In the genomic region with DNA sequence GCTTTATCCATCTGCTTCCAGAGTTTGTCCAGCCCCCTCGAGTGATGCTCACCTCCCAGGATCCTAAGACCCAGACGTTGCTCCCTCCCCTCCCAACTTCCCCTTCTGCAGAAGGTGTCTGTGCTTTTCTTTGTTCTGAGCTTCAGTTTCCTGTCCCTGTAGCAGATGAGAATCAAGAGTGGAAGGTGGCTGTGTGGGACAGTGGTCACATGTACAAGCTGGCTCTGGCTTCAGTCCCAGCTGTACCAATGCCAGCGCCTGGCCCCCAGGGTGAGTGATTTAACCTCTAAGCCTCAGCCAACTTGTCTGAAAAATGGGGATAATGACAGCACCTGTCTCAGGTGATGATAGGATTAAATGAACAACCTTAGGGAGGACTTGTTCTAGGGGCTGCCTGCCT, we compare ENCODE assay signal across 9 cellular contexts. TPM values are rescaled to one million over a fixed set of nuclear protein-coding genes. Genes with fewer than 3 reads are reported as not detected.
A peak's percentile ranks its signal among the peaks of the same experiment; 100 is the strongest.
DNase-seq lines count a peak whose midpoint lies in the region; ATAC-seq, FAIRE-seq and TF ChIP-seq lines count a peak whose summit lies in the region.
"Had no signal": no experiment of that assay in that cellular context is flagged by ENCODE, and none has a peak within 500 bp of the region (broad histone marks: within the 10 kb centered on the region; RNA-seq: fewer than 3 reads in every experiment).

No MANE protein-coding gene starts in this region.

- DNase-seq in A549 (ENCODE audit: low read depth in 1 of 2, low spot score in 1 of 2) (no peak), T-helper 17 cell (no peak), lower lobe of right lung (no peak), NCI-H226 (no peak), GM19240 (ENCODE audit: insufficient read length, low spot score) (no peak), NCI-H510A treated with DMSO at 0.1 percent for 48 hours (lab: John Stamatoyannopoulos, UW) (no peak), GM19238 (ENCODE audit: insufficient read length, low spot score) (no peak)

- ATAC-seq in A549 (no peak), GM19463 (IDR thresholded peaks at IDR 0.05; ENCODE audit: unreplicated experiment) (peak; percentile 18), T-helper 17 cell (no peak), lower lobe of right lung (no peak)

- H3K27ac Mint-ChIP-seq in T-helper 17 cell = no peak overlapping the region

- FAIRE-seq in A549 (lab: Jason Lieb, UNC) = no peak

- no peak for TF ChIP-seq EP300 in A549 (IDR thresholded peaks at IDR 0.05)

- H3K27ac ChIP-seq in A549 (peak overlapping the region; percentile 77 to 87), lower lobe of right lung (peak overlapping the region; percentile 78)

- H3K4me1 ChIP-seq in A549 (peaks cover 48% of the 10 kb centered on the region), lower lobe of right lung (peaks cover 73% of the 10 kb centered on the region)

- H3K36me3 ChIP-seq in lower lobe of right lung = peaks cover 31% of the 10 kb centered on the region

- CTCF ChIA-PET in A549 (lab: Yijun Ruan, JAX) = interaction anchor here (0.5 to 24.7 kb wide), 37 partner anchors 18 to 316 kb away, joined by 3 to 1426 read pairs (median 5); partner anchors contain the start of genes CDK5RAP3, PNPO, PRR15L and SCRN2

- no peaks in the 10 kb centered on the region for H3K27me3 ChIP-seq in lower lobe of right lung (ENCODE audit: low read depth)

- WGBS in A549 (ENCODE audit: missing lambda C conversion rate) = 85% methylated on average over 3 of the region's 3 CpGs

- peak overlapping the region; percentile 70 for H3K4me2 ChIP-seq in A549

- no peaks in the 10 kb centered on the region for H3K9me3 ChIP-seq in A549
- no peaks in the 10 kb centered on the region for H3K9me3 ChIP-seq in T-helper 17 cell (ENCODE audit: control insufficient read depth, low read length, poor library complexity, severe bottlenecking)
- H3K9me3 ChIP-seq in lower lobe of right lung = no peaks in the 10 kb centered on the region

- no peak for TF ChIP-seq POLR2A in A549 (IDR thresholded peaks at IDR 0.05; ENCODE audit: low read length)

- TF ChIP-seq CTCF in A549 (IDR thresholded peaks at IDR 0.05) (no peak), lower lobe of right lung (IDR thresholded peaks at IDR 0.05) (no peak)

- H3K36me3 Mint-ChIP-seq in T-helper 17 cell (ENCODE audit: low read depth) = peaks cover 3% of the 10 kb centered on the region

- no peak for TF ChIP-seq RAD21 in A549 (conservative IDR thresholded peaks at IDR 0.05 in 1 of 2, IDR thresholded peaks at IDR 0.05 in 1 of 2)

- POLR2A ChIA-PET in A549 (lab: Yijun Ruan, JAX) = interaction anchor here (1.3 to 1.8 kb wide), 2 partner anchors 7 to 21 kb away, joined by 7 read pairs; partner anchors contain the start of genes CDK5RAP3 and PRR15L

- H3K4me1 Mint-ChIP-seq in T-helper 17 cell = peaks cover 19% of the 10 kb centered on the region

- H3K27me3 Mint-ChIP-seq in T-helper 17 cell = no peaks in the 10 kb centered on the region

- peak overlapping the region; percentile 15 for H3K4me3 Mint-ChIP-seq in T-helper 17 cell

- H3K4me3 ChIP-seq in A549 = no peak overlapping the region
- H3K4me3 ChIP-seq in lower lobe of right lung = peak overlapping the region; percentile 45

- intact Hi-C loops in lower lobe of right lung (cut with DNase I) = no loop called here

TF ChIP-seq in A549, 52 proteins besides CTCF, POLR2A, EP300 and RAD21:
- TF ChIP-seq KDM5A (IDR thresholded peaks at IDR 0.05) (no peak), CHD2 (IDR thresholded peaks at IDR 0.05; ENCODE audit: low read length, partially characterized antibody) (no peak), TP53 (CRISPR knock-in tag; IDR thresholded peaks at IDR 0.05) (no peak), JUN (IDR thresholded peaks at IDR 0.05) (no peak), FOXS1 (CRISPR knock-in tag; IDR thresholded peaks at IDR 0.05) (no peak), CEBPB (IDR thresholded peaks at IDR 0.05) (no peak), BHLHE40 (IDR thresholded peaks at IDR 0.05; ENCODE audit: low read depth, low read length) (no peak), MAFK (IDR thresholded peaks at IDR 0.05; ENCODE audit: partially characterized antibody) (no peak), MAZ (IDR thresholded peaks at IDR 0.05; ENCODE audit: borderline replicate concordance, low read depth, low read length) (no peak)
- TF ChIP-seq, protein P1, sequence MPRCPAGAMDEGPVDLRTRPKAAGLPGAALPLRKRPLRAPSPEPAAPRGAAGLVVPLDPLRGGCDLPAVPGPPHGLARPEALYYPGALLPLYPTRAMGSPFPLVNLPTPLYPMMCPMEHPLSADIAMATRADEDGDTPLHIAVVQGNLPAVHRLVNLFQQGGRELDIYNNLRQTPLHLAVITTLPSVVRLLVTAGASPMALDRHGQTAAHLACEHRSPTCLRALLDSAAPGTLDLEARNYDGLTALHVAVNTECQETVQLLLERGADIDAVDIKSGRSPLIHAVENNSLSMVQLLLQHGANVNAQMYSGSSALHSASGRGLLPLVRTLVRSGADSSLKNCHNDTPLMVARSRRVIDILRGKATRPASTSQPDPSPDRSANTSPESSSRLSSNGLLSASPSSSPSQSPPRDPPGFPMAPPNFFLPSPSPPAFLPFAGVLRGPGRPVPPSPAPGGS (IDR thresholded peaks at IDR 0.05) = no peak

RNA-seq across cellular contexts. Expression of gene PRR15L, which starts 7.7 kb away (rescaled TPM):
- polyA plus RNA-seq in A549 (2011; rRNA removed) (2.2 and 3.7 TPM in 2 replicates), A549 (2017; fragmentation: RNase III; extraction: RNeasy Plus Mini Kit Qiagen cat#74134 plus additional on column Dnase treatment) (0.88 to 1.6 TPM (median 1.1 TPM) in 3 replicates)
- polyA plus RNA-seq in A549 (2012; cell fraction: cytosol; rRNA removed) = 0.25 and 0.36 TPM in 2 replicates
- 0.26 and 0.31 TPM in 2 replicates for polyA plus RNA-seq in A549 (2012; cell fraction: nucleus; rRNA removed)
- polyA minus RNA-seq in A549 (2011; rRNA and poly(A)+ RNA removed) = 2.3 and 3.1 TPM in 2 replicates
- total RNA-seq in T-helper 17 cell (not detected), lower lobe of right lung (48.1 TPM)
- total RNA-seq: NCI-H460 had no signal

RNA-seq across cellular contexts. Expression of gene PNPO, which starts 8.6 kb away (rescaled TPM):
- polyA plus RNA-seq in A549 (2011; rRNA removed) = 40.8 and 43.4 TPM in 2 replicates
- polyA plus RNA-seq in A549 (2012; cell fraction: cytosol; rRNA removed) = 23.8 and 27.6 TPM in 2 replicates
- polyA plus RNA-seq in A549 (2012; cell fraction: nucleus; rRNA removed) = 14.3 and 18.6 TPM in 2 replicates
- polyA plus RNA-seq in A549 (2017; fragmentation: RNase III; extraction: RNeasy Plus Mini Kit Qiagen cat#74134 plus additional on column Dnase treatment) = 28.7 to 29.8 TPM (median 29.5 TPM) in 3 replicates
- polyA minus RNA-seq in A549 (2011; rRNA and poly(A)+ RNA removed) = 80.8 and 86.2 TPM in 2 replicates
- 10 to 100 TPM in 1 of 2 donors, 1 to 10 TPM in 1; 7.1 to 10.5 TPM for total RNA-seq in T-helper 17 cell
- total RNA-seq in lower lobe of right lung = 29.2 TPM

RNA-seq across cellular contexts. Expression of gene CDK5RAP3, which starts 21.0 kb away (rescaled TPM):
- polyA plus RNA-seq in A549 (2011; rRNA removed) = 124 and 179 TPM in 2 replicates
- 114 and 128 TPM in 2 replicates for polyA plus RNA-seq in A549 (2012; cell fraction: cytosol; rRNA removed)
- 796 and 944 TPM in 2 replicates for polyA plus RNA-seq in A549 (2012; cell fraction: nucleus; rRNA removed)
- 135 to 165 TPM (median 164 TPM) in 3 replicates for polyA plus RNA-seq in A549 (2017; fragmentation: RNase III; extraction: RNeasy Plus Mini Kit Qiagen cat#74134 plus additional on column Dnase treatment)
- polyA minus RNA-seq in A549 (2011; rRNA and poly(A)+ RNA removed) = 99.5 and 169 TPM in 2 replicates
- 100 to 1,000 TPM; 228 to 231 TPM for total RNA-seq in T-helper 17 cell
- 161 TPM for total RNA-seq in lower lobe of right lung

RNA-seq across cellular contexts. Expression of gene SP2, which starts 53.9 kb away (rescaled TPM):
- polyA plus RNA-seq in A549 (2011; rRNA removed) (6.2 and 8.0 TPM in 2 replicates), A549 (2017; fragmentation: RNase III; extraction: RNeasy Plus Mini Kit Qiagen cat#74134 plus additional on column Dnase treatment) (10.5 to 13.4 TPM (median 11.6 TPM) in 3 replicates)
- 13.9 and 19.3 TPM in 2 replicates for polyA plus RNA-seq in A549 (2012; cell fraction: cytosol; rRNA removed)
- 16.8 and 18.2 TPM in 2 replicates for polyA plus RNA-seq in A549 (2012; cell fraction: nucleus; rRNA removed)
- 4.5 and 6.0 TPM in 2 replicates for polyA minus RNA-seq in A549 (2011; rRNA and poly(A)+ RNA removed)
- total RNA-seq in T-helper 17 cell (10 to 100 TPM; 28.2 to 33.2 TPM), lower lobe of right lung (19.4 TPM)

Comparison
In these comparisons a context has a peak if more than half of its experiments do, and no peak if none do; other contexts are left out.
1. RNA of gene PRR15L, which starts 7.7 kb away (total RNA-seq): 48.1 TPM in lower lobe of right lung (single experiment); not detected in T-helper 17 cell; every median in the first group is over 10 times any median in the second.